In the genomic region with DNA sequence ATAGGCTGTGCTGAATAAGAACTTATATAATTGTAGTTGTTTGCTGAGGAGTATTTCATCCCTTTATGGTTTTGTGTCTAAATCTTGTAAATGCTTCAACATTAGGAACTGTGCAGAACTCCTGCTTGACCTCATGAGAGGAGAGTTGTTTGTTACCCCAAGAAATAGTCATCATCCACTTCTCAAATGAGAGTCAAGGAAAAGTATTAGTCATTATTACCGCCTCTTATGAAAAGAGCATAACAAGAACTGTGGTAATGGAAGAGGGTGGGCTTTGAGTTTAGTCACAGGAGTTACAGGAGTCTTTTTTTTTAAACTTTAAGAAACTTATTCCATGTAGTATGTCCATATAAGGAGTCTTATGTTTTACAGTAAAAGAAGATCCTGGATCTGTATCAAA, we compare ENCODE assay signal across 20 cellular contexts.
"Had no signal": no experiment of that assay in that cellular context is flagged by ENCODE, and none has a peak within 500 bp of the region (broad histone marks: within the 10 kb centered on the region; RNA-seq: fewer than 3 reads in every experiment).

No MANE protein-coding gene starts in this region.

- H3K4me3 ChIP-seq: coronary artery, esophagus muscularis mucosa, gastrocnemius medialis, thoracic aorta, vagina had no signal

- H3K27ac ChIP-seq: coronary artery, esophagus muscularis mucosa, gastrocnemius medialis, thoracic aorta, vagina, WERI-Rb-1 had no signal

- ATAC-seq: activated CD8-positive, alpha-beta T cell treated with anti-CD3 and anti-CD28 coated beads, Interleukin-2, amount 10 ng/mL, durations not matched to agents 7 days and 5 days; gastrocnemius medialis; left ventricle myocardium superior; natural killer cell; right cardiac atrium; stimulated activated naive B cell treated with anti-CD40 and anti-IgM and Interleukin-4, amounts not matched to agents 10 μg/mL and 1 μg/mL and 100 μg/mL, for 72 hours; T-cell had no signal

- H3K4me1 ChIP-seq: esophagus muscularis mucosa, gastrocnemius medialis, vagina had no signal

- H3K36me3 ChIP-seq: thoracic aorta, WERI-Rb-1 had no signal

- H3K27me3 ChIP-seq: esophagus muscularis mucosa, gastrocnemius medialis, vagina had no signal

- H3K9me3 ChIP-seq: esophagus muscularis mucosa, gastrocnemius medialis, thoracic aorta, vagina had no signal

- DNase-seq: activated CD4-positive, alpha-beta T cell treated with anti-CD3 and anti-CD28 coated beads, Interleukin-2, amount 10 ng/mL, durations not matched to agents 7 days and 5 days; activated CD4-positive, CD25-positive, alpha-beta regulatory T cell treated with anti-CD3 and anti-CD28 coated beads, Interleukin-2, amount 50 U/mL, for 72 hours; activated CD8-positive, alpha-beta T cell treated with anti-CD3 and anti-CD28 coated beads, Interleukin-2, amount 10 ng/mL, durations not matched to agents 7 days and 5 days; activated naive CD4-positive, alpha-beta T cell; activated naive CD8-positive, alpha-beta T cell treated with anti-CD3 and anti-CD28 coated beads, Interleukin-2, amount 10 ng/mL, durations not matched to agents 7 days and 5 days; anterior cingulate cortex; gastrocnemius medialis; hypothalamus; left ventricle myocardium superior; midbrain; natural killer cell; right cardiac atrium; stimulated activated CD4-positive, alpha-beta T cell treated with anti-CD3 and anti-CD28 coated beads, Interleukin-1b, Interleukin-23, amount 100 ng/mL, for 48 hours; stimulated activated naive B cell treated with anti-CD40 and anti-IgM and Interleukin-4, amounts not matched to agents 10 μg/mL and 1 μg/mL and 100 μg/mL, for 72 hours; T-cell; WERI-Rb-1 had no signal
